In genomic region chr9:129945314-129945713, GRCh38 we compare ENCODE assay signal across 10 cellular contexts.
DNase-seq lines count a peak whose midpoint lies in the region; ATAC-seq and TF ChIP-seq lines count a peak whose summit lies in the region.
"Had no signal": no experiment of that assay in that cellular context is flagged by ENCODE, and none has a peak within 500 bp of the region (broad histone marks: within the 10 kb centered on the region; RNA-seq: fewer than 3 reads in every experiment).

No MANE protein-coding gene starts in this region.

- DNase-seq in activated naive CD4-positive, alpha-beta T cell treated with anti-CD3 and anti-CD28 coated beads for 36 hours: no peak
- DNase-seq in activated naive CD4-positive, alpha-beta T cell treated with Interleukin-2 at 50 U/mL for 16 hours: no peak
- DNase-seq in right lobe of liver: no peak
- no peak for DNase-seq in tibial nerve (ENCODE audit: low spot score in 2 of 2)
- DNase-seq in left lobe of liver (ENCODE audit: low spot score): no peak
- DNase-seq in stimulated activated CD4-positive, alpha-beta T cell treated with anti-CD3 and anti-CD28 coated beads, Interleukin-15, amount 100 ng/mL, for 24 hours: no peak
- no peak for DNase-seq in NCI-H748 treated with DMSO at 0.1 percent for 48 hours (lab: John Stamatoyannopoulos, UW)
- DNase-seq: NCI-H1105 treated with DMSO at 0.1 percent for 48 hours had no signal

- no peaks in the 10 kb centered on the region for H3K9me3 ChIP-seq in right lobe of liver
- H3K9me3 ChIP-seq in tibial nerve: peaks cover 0 to 11% (median 0%) of the 10 kb centered on the region in 4 donors

- H3K27me3 ChIP-seq in right lobe of liver: no peaks in the 10 kb centered on the region
- no peaks in the 10 kb centered on the region for H3K27me3 ChIP-seq in tibial nerve

- no peak overlapping the region for H3K4me3 Mint-ChIP-seq in activated naive CD4-positive, alpha-beta T cell treated with anti-CD3 and anti-CD28 coated beads for 36 hours
- peak overlapping the region; percentile 44 for H3K4me3 Mint-ChIP-seq in activated T-helper 17 cell treated with anti-CD3 and anti-CD28 coated beads, Interleukin-2, amount 50 U/mL, for 72 hours

- H3K4me1 ChIP-seq in right lobe of liver (no peaks in the 10 kb centered on the region), tibial nerve (peaks cover 0 to 46% (median 10%) of the 10 kb centered on the region in 4 donors)

- CTCF ChIA-PET in activated naive CD4-positive, alpha-beta T cell treated with anti-CD3 and anti-CD28 coated beads for 36 hours (lab: Charles Lee): interaction anchor here (0.5 to 1.9 kb wide), 5 partner anchors 22 to 94 kb away, joined by 3 to 4 read pairs (median 3); no protein-coding TSS in a partner anchor

- no peak for TF ChIP-seq EP300 in tibial nerve (IDR thresholded peaks at IDR 0.05)

- peak; percentile 20 for ATAC-seq in activated T-helper 17 cell treated with anti-CD3 and anti-CD28 coated beads, Interleukin-2, amount 50 U/mL, for 72 hours (replicated peaks)
- peak in 3 of 4 donors; percentile 36 to 50 (median 39) for ATAC-seq in right lobe of liver
- no peak for ATAC-seq in left lobe of liver

- TF ChIP-seq POLR2A in right lobe of liver (IDR thresholded peaks at IDR 0.05) (no peak), tibial nerve (IDR thresholded peaks at IDR 0.05) (no peak)

- peaks cover 53% of the 10 kb centered on the region for H3K36me3 Mint-ChIP-seq in activated naive CD4-positive, alpha-beta T cell treated with anti-CD3 and anti-CD28 coated beads for 36 hours (ENCODE audit: low read depth)
- peaks cover 98% of the 10 kb centered on the region for H3K36me3 Mint-ChIP-seq in activated T-helper 17 cell treated with anti-CD3 and anti-CD28 coated beads, Interleukin-2, amount 50 U/mL, for 72 hours (ENCODE audit: low read depth)

- intact Hi-C loops in activated naive CD4-positive, alpha-beta T cell treated with anti-CD3 and anti-CD28 coated beads for 36 hours (cut with micrococcal nuclease): loop anchor here (1.0 to 2.0 kb wide), 2 partner anchors 11 to 41 kb away; no protein-coding TSS in a partner anchor
- intact Hi-C loops in right lobe of liver (cut with DNase I): no loop called here

- peaks cover 50% of the 10 kb centered on the region for H3K4me1 Mint-ChIP-seq in activated naive CD4-positive, alpha-beta T cell treated with anti-CD3 and anti-CD28 coated beads for 36 hours (ENCODE audit: low read depth)
- peaks cover 43% of the 10 kb centered on the region for H3K4me1 Mint-ChIP-seq in activated T-helper 17 cell treated with anti-CD3 and anti-CD28 coated beads, Interleukin-2, amount 50 U/mL, for 72 hours

- TF ChIP-seq CTCF in right lobe of liver (IDR thresholded peaks at IDR 0.05): no peak
- no peak for TF ChIP-seq CTCF in tibial nerve (IDR thresholded peaks at IDR 0.05)

- H3K9me3 Mint-ChIP-seq in activated naive CD4-positive, alpha-beta T cell treated with anti-CD3 and anti-CD28 coated beads for 36 hours: peaks cover 14% of the 10 kb centered on the region
- peaks cover 4% of the 10 kb centered on the region for H3K9me3 Mint-ChIP-seq in activated T-helper 17 cell treated with anti-CD3 and anti-CD28 coated beads, Interleukin-2, amount 50 U/mL, for 72 hours

- H3K27ac ChIP-seq in right lobe of liver: peak overlapping the region; percentile 9 to 52 (median 48)
- peak overlapping the region in 3 of 4 donors; percentile 65 to 72 (median 68) for H3K27ac ChIP-seq in tibial nerve
- H3K27ac ChIP-seq: RWPE1 had no signal

- H3K27ac Mint-ChIP-seq in activated naive CD4-positive, alpha-beta T cell treated with anti-CD3 and anti-CD28 coated beads for 36 hours: peak overlapping the region; percentile 82
- peak overlapping the region; percentile 53 for H3K27ac Mint-ChIP-seq in activated T-helper 17 cell treated with anti-CD3 and anti-CD28 coated beads, Interleukin-2, amount 50 U/mL, for 72 hours

- H3K4me3 ChIP-seq in right lobe of liver: no peak overlapping the region
- H3K4me3 ChIP-seq in tibial nerve: no peak overlapping the region

- 45% methylated on average over 3 of the region's 3 CpGs for WGBS in right lobe of liver (ENCODE audit: insufficient coverage, low coverage, low lambda C conversion rate, missing lambda C conversion rate)
- 56 to 59% methylated on average over 3 of the region's 3 CpGs for WGBS in tibial nerve, 2 donors

- H3K27me3 Mint-ChIP-seq in activated naive CD4-positive, alpha-beta T cell treated with anti-CD3 and anti-CD28 coated beads for 36 hours (ENCODE audit: low read depth): no peaks in the 10 kb centered on the region
- no peaks in the 10 kb centered on the region for H3K27me3 Mint-ChIP-seq in activated T-helper 17 cell treated with anti-CD3 and anti-CD28 coated beads, Interleukin-2, amount 50 U/mL, for 72 hours

- H3K36me3 ChIP-seq in right lobe of liver: no peaks in the 10 kb centered on the region
- peaks cover 0 to 28% (median 0%) of the 10 kb centered on the region in 3 donors for H3K36me3 ChIP-seq in tibial nerve
